28 cellular contexts compared by ENCODE assay signal in genomic region chr7:94507962-94508361, GRCh38. TPM values are rescaled to one million over a fixed set of nuclear protein-coding genes. Genes with fewer than 3 reads are reported as not detected.
DNase-seq lines count a peak whose midpoint lies in the region; ATAC-seq and TF ChIP-seq lines count a peak whose summit lies in the region.
"Had no signal": no experiment of that assay in that cellular context is flagged by ENCODE, and none has a peak within 500 bp of the region (broad histone marks: within the 10 kb centered on the region; RNA-seq: fewer than 3 reads in every experiment).

No MANE protein-coding gene starts in this region.

- peaks cover 28% of the 10 kb centered on the region for H3K4me1 Mint-ChIP-seq in activated CD8-positive, alpha-beta T cell treated with anti-CD3 and anti-CD28 coated beads for 36 hours (ENCODE audit: low read depth)
- peaks cover 30% of the 10 kb centered on the region for H3K4me1 Mint-ChIP-seq in activated CD8-positive, alpha-beta T cell treated with anti-CD3 and anti-CD28 coated beads, Interleukin-2, amount 10 ng/mL, durations not matched to agents 7 days and 5 days (ENCODE audit: low read depth)
- peaks cover 32 to 42% (median 35%) of the 10 kb centered on the region in 3 donors for H3K4me1 Mint-ChIP-seq in CD8-positive, alpha-beta memory T cell
- peaks cover 25% of the 10 kb centered on the region for H3K4me1 Mint-ChIP-seq in T-helper 2 cell treated with Interferon-gamma antibody and Interleukin-4, amounts not matched to agents 5 μg/mL and 100 μg/mL, for 36 hours (ENCODE audit: low read depth)
- H3K4me1 Mint-ChIP-seq in progenitor cell of endocrine pancreas (ENCODE audit: low read depth) = peaks cover 29% of the 10 kb centered on the region

- H3K4me1 ChIP-seq in CD8-positive, alpha-beta memory T cell (ENCODE audit: insufficient read depth, low read length) = peaks cover 25% of the 10 kb centered on the region
- H3K4me1 ChIP-seq in HAP-1 = peaks cover 22% of the 10 kb centered on the region

- DNase-seq in activated CD8-positive, alpha-beta T cell treated with anti-CD3 and anti-CD28 coated beads for 36 hours = no peak
- DNase-seq in activated CD8-positive, alpha-beta T cell treated with anti-CD3 and anti-CD28 coated beads, Interleukin-2, amount 10 ng/mL, durations not matched to agents 7 days and 5 days = no peak
- no peak for DNase-seq in CD8-positive, alpha-beta memory T cell
- DNase-seq in T-helper 2 cell treated with Interferon-gamma antibody and Interleukin-4, amounts not matched to agents 5 μg/mL and 100 μg/mL, for 36 hours (ENCODE audit: low spot score) = no peak
- DNase-seq in progenitor cell of endocrine pancreas (ENCODE audit: low spot score, unreplicated experiment) (no peak), HAP-1 (ENCODE audit: low spot score in 2 of 2) (no peak), ecto neural progenitor cell (ENCODE audit: low spot score) (no peak)
- DNase-seq: ACHN; activated CD4-positive, alpha-beta T cell treated with anti-CD3 and anti-CD28 coated beads for 48 hours; activated effector memory CD4-positive, alpha-beta T cell treated with anti-CD3 and anti-CD28 coated beads, Interleukin-2, amount 50 U/mL, for 16 hours; adrenal gland; effector CD4-positive, alpha-beta T cell; head of caudate nucleus; KG1; kidney glomerular epithelial cell; MM.1S; NCI-H1417 treated with DMSO at 0.1 percent for 48 hours; NCI-H2107; NCI-H510A; psoas muscle; upper lobe of right lung had no signal

- H3K9me3 ChIP-seq in CD8-positive, alpha-beta memory T cell (ENCODE audit: low read length) = no peaks in the 10 kb centered on the region
- no peaks in the 10 kb centered on the region for H3K9me3 ChIP-seq in HAP-1
- H3K9me3 ChIP-seq: adrenal gland, BLaER1, neutrophil, psoas muscle, SJSA1, upper lobe of right lung had no signal

- H3K27me3 ChIP-seq in CD8-positive, alpha-beta memory T cell (ENCODE audit: insufficient read depth, low read length, poor library complexity, severe bottlenecking) = no peaks in the 10 kb centered on the region
- no peaks in the 10 kb centered on the region for H3K27me3 ChIP-seq in HAP-1 (ENCODE audit: low read depth)
- H3K27me3 ChIP-seq: adrenal gland, BLaER1, SJSA1, upper lobe of right lung had no signal

- no peaks in the 10 kb centered on the region for H3K36me3 ChIP-seq in CD8-positive, alpha-beta memory T cell (ENCODE audit: insufficient read depth, low read length)
- no peaks in the 10 kb centered on the region for H3K36me3 ChIP-seq in HAP-1 (replicated peaks)
- H3K36me3 ChIP-seq: adrenal gland, BLaER1, neutrophil, upper lobe of right lung had no signal

- CTCF ChIA-PET in activated CD8-positive, alpha-beta T cell treated with anti-CD3 and anti-CD28 coated beads for 36 hours (lab: Charles Lee) = no interaction called here
- CTCF ChIA-PET in activated CD8-positive, alpha-beta T cell treated with anti-CD3 and anti-CD28 coated beads, Interleukin-2, amount 10 ng/mL, durations not matched to agents 7 days and 5 days (lab: Charles Lee) = no interaction called here
- CTCF ChIA-PET in CD8-positive, alpha-beta memory T cell (lab: Charles Lee) = no interaction called here

- TF ChIP-seq CTCF in activated CD8-positive, alpha-beta T cell treated with anti-CD3 and anti-CD28 coated beads for 36 hours (IDR thresholded peaks at IDR 0.05) = no peak
- no peak for TF ChIP-seq CTCF in progenitor cell of endocrine pancreas (IDR thresholded peaks at IDR 0.05; ENCODE audit: unreplicated experiment)

- POLR2A ChIA-PET in activated CD8-positive, alpha-beta T cell treated with anti-CD3 and anti-CD28 coated beads for 36 hours (lab: Charles Lee) = no interaction called here
- POLR2A ChIA-PET in activated CD8-positive, alpha-beta T cell treated with anti-CD3 and anti-CD28 coated beads, Interleukin-2, amount 10 ng/mL, durations not matched to agents 7 days and 5 days (lab: Charles Lee) = no interaction called here
- POLR2A ChIA-PET in CD8-positive, alpha-beta memory T cell (lab: Charles Lee) = no interaction called here

- no peaks in the 10 kb centered on the region for H3K9me3 Mint-ChIP-seq in activated CD8-positive, alpha-beta T cell treated with anti-CD3 and anti-CD28 coated beads for 36 hours
- no peaks in the 10 kb centered on the region for H3K9me3 Mint-ChIP-seq in activated CD8-positive, alpha-beta T cell treated with anti-CD3 and anti-CD28 coated beads, Interleukin-2, amount 10 ng/mL, durations not matched to agents 7 days and 5 days (ENCODE audit: insufficient read depth)
- no peaks in the 10 kb centered on the region for H3K9me3 Mint-ChIP-seq in CD8-positive, alpha-beta memory T cell
- peaks cover 3% of the 10 kb centered on the region for H3K9me3 Mint-ChIP-seq in T-helper 2 cell treated with Interferon-gamma antibody and Interleukin-4, amounts not matched to agents 5 μg/mL and 100 μg/mL, for 36 hours
- no peaks in the 10 kb centered on the region for H3K9me3 Mint-ChIP-seq in progenitor cell of endocrine pancreas (ENCODE audit: low read depth)
- H3K9me3 Mint-ChIP-seq: brain had no signal

- intact Hi-C loops in activated CD8-positive, alpha-beta T cell treated with anti-CD3 and anti-CD28 coated beads for 36 hours (cut with micrococcal nuclease) = no loop called here

- in situ Hi-C loops in HAP-1 (cut with MboI; ENCODE audit: low sequenced_read_pairs) = no loop called here

- no peak overlapping the region for H3K27ac Mint-ChIP-seq in activated CD8-positive, alpha-beta T cell treated with anti-CD3 and anti-CD28 coated beads for 36 hours
- no peak overlapping the region for H3K27ac Mint-ChIP-seq in activated CD8-positive, alpha-beta T cell treated with anti-CD3 and anti-CD28 coated beads, Interleukin-2, amount 10 ng/mL, durations not matched to agents 7 days and 5 days
- H3K27ac Mint-ChIP-seq in CD8-positive, alpha-beta memory T cell = peak overlapping the region in 1 of 8 donors; percentile 93
- no peak overlapping the region for H3K27ac Mint-ChIP-seq in T-helper 2 cell treated with Interferon-gamma antibody and Interleukin-4, amounts not matched to agents 5 μg/mL and 100 μg/mL, for 36 hours
- H3K27ac Mint-ChIP-seq in progenitor cell of endocrine pancreas = no peak overlapping the region

- H3K4me3 ChIP-seq in CD8-positive, alpha-beta memory T cell (ENCODE audit: low read length) = no peak overlapping the region
- no peak overlapping the region for H3K4me3 ChIP-seq in HAP-1
- H3K4me3 ChIP-seq: adrenal gland, BLaER1, lung, psoas muscle, SJSA1, upper lobe of right lung had no signal

- H3K36me3 Mint-ChIP-seq in activated CD8-positive, alpha-beta T cell treated with anti-CD3 and anti-CD28 coated beads for 36 hours (ENCODE audit: low read depth) = peaks cover 3% of the 10 kb centered on the region
- H3K36me3 Mint-ChIP-seq in activated CD8-positive, alpha-beta T cell treated with anti-CD3 and anti-CD28 coated beads, Interleukin-2, amount 10 ng/mL, durations not matched to agents 7 days and 5 days (ENCODE audit: low read depth) = peaks cover 13% of the 10 kb centered on the region
- peaks cover 0 to 3% (median 1%) of the 10 kb centered on the region in 3 donors for H3K36me3 Mint-ChIP-seq in CD8-positive, alpha-beta memory T cell
- no peaks in the 10 kb centered on the region for H3K36me3 Mint-ChIP-seq in T-helper 2 cell treated with Interferon-gamma antibody and Interleukin-4, amounts not matched to agents 5 μg/mL and 100 μg/mL, for 36 hours (ENCODE audit: low read depth)
- H3K36me3 Mint-ChIP-seq in progenitor cell of endocrine pancreas (ENCODE audit: insufficient read depth) = no peaks in the 10 kb centered on the region
- H3K36me3 Mint-ChIP-seq: brain had no signal

- no peak for ATAC-seq in activated CD8-positive, alpha-beta T cell treated with anti-CD3 and anti-CD28 coated beads for 36 hours
- no peak for ATAC-seq in activated CD8-positive, alpha-beta T cell treated with anti-CD3 and anti-CD28 coated beads, Interleukin-2, amount 10 ng/mL, durations not matched to agents 7 days and 5 days
- ATAC-seq in GM19395 (IDR thresholded peaks at IDR 0.05; ENCODE audit: unreplicated experiment) = no peak
- ATAC-seq: psoas muscle, upper lobe of right lung had no signal

- no peaks in the 10 kb centered on the region for H3K27me3 Mint-ChIP-seq in activated CD8-positive, alpha-beta T cell treated with anti-CD3 and anti-CD28 coated beads for 36 hours
- no peaks in the 10 kb centered on the region for H3K27me3 Mint-ChIP-seq in activated CD8-positive, alpha-beta T cell treated with anti-CD3 and anti-CD28 coated beads, Interleukin-2, amount 10 ng/mL, durations not matched to agents 7 days and 5 days (ENCODE audit: low read depth)
- H3K27me3 Mint-ChIP-seq in CD8-positive, alpha-beta memory T cell = no peaks in the 10 kb centered on the region
- H3K27me3 Mint-ChIP-seq in T-helper 2 cell treated with Interferon-gamma antibody and Interleukin-4, amounts not matched to agents 5 μg/mL and 100 μg/mL, for 36 hours (ENCODE audit: low read depth) = peaks cover 7% of the 10 kb centered on the region
- H3K27me3 Mint-ChIP-seq in progenitor cell of endocrine pancreas = no peaks in the 10 kb centered on the region

- no peak overlapping the region for H3K27ac ChIP-seq in CD8-positive, alpha-beta memory T cell (ENCODE audit: low read depth, low read length)
- H3K27ac ChIP-seq: adrenal gland, BLaER1, epithelial cell of prostate, neutrophil, psoas muscle, SJSA1, upper lobe of right lung had no signal

- peak overlapping the region; percentile 80 for H3K4me3 Mint-ChIP-seq in activated CD8-positive, alpha-beta T cell treated with anti-CD3 and anti-CD28 coated beads for 36 hours
- no peak overlapping the region for H3K4me3 Mint-ChIP-seq in activated CD8-positive, alpha-beta T cell treated with anti-CD3 and anti-CD28 coated beads, Interleukin-2, amount 10 ng/mL, durations not matched to agents 7 days and 5 days
- H3K4me3 Mint-ChIP-seq in CD8-positive, alpha-beta memory T cell = peak overlapping the region in 4 of 7 donors; percentile 31 to 89 (median 80)
- H3K4me3 Mint-ChIP-seq in T-helper 2 cell treated with Interferon-gamma antibody and Interleukin-4, amounts not matched to agents 5 μg/mL and 100 μg/mL, for 36 hours = peak overlapping the region; percentile 82
- peak overlapping the region; percentile 79 for H3K4me3 Mint-ChIP-seq in progenitor cell of endocrine pancreas (ENCODE audit: low read depth)

RNA-seq across cellular contexts. Expression of gene CASD1, which starts 1.6 kb away (rescaled TPM):
- total RNA-seq in activated CD8-positive, alpha-beta T cell treated with anti-CD3 and anti-CD28 coated beads for 36 hours = 10 to 100 TPM; 12.9 to 17.0 TPM
- total RNA-seq in activated CD8-positive, alpha-beta T cell treated with anti-CD3 and anti-CD28 coated beads, Interleukin-2, amount 10 ng/mL, durations not matched to agents 7 days and 5 days = 10 to 100 TPM; 10.6 to 13.8 TPM
- 10 to 100 TPM; 18.9 to 19.7 TPM for total RNA-seq in CD8-positive, alpha-beta memory T cell
- 15.5 TPM for polyA plus RNA-seq in CD8-positive, alpha-beta memory T cell
- 46.5 and 51.7 TPM in 2 replicates for total RNA-seq in progenitor cell of endocrine pancreas
